In genomic region chr22:41468381-41469217, GRCh38 we compare ENCODE assay signal across 8 cellular contexts. TPM values are rescaled to one million over a fixed set of nuclear protein-coding genes. Genes with fewer than 3 reads are reported as not detected.
DNase-seq lines count a peak whose midpoint lies in the region; ATAC-seq and TF ChIP-seq lines count a peak whose summit lies in the region.

TSS of gene ACO2 (plus strand) at chr22:41469117. CDS start at chr22:41469147, 30 bp downstream.
TSS of gene PHF5A (minus strand) at chr22:41468692. CDS start at chr22:41468653, 39 bp downstream.

- H3K4me1 ChIP-seq in ACC112 (ENCODE audit: control insufficient read depth, insufficient read depth, low read length, unreplicated experiment): peaks cover 8% of the 10 kb centered on the region
- H3K4me1 ChIP-seq in breast epithelium: peaks cover 0 to 9% of the 10 kb centered on the region in 2 donors
- H3K4me1 ChIP-seq in skeletal muscle tissue (ENCODE audit: control insufficient read depth in 3 of 3, insufficient read depth in 3 of 3, low read length in 3 of 3): peaks cover 39 to 62% (median 46%) of the 10 kb centered on the region in 3 donors

- H3K4me3 ChIP-seq in ACC112 (ENCODE audit: low read depth, low read length) (peak within 1 kb of the TSS; percentile 97), breast epithelium (peak within 1 kb of the TSS; percentile 98 to 100 (median 98)), iPS-18c (ENCODE audit: insufficient read depth, low read depth, low read length) (peak within 1 kb of the TSS; percentile 97), skeletal muscle tissue (ENCODE audit: low read length in 3 of 3) (peak within 1 kb of the TSS; percentile 96)

- peak; percentile 95 for DNase-seq in NCI-H2196 treated with DMSO at 0.1 percent for 48 hours (lab: John Stamatoyannopoulos, UW; ENCODE audit: unreplicated experiment)
- DNase-seq in breast epithelium (ENCODE audit: low spot score in 2 of 2): peak; percentile 95 to 96

- H3K27ac ChIP-seq in ACC112 (ENCODE audit: low read depth, low read length) (peak within 1 kb of the TSS; percentile 88), VCaP (peak within 1 kb of the TSS; percentile 89), breast epithelium (peak within 1 kb of the TSS; percentile 96 to 97), skeletal muscle tissue (ENCODE audit: low read depth, low read length) (peak within 1 kb of the TSS; percentile 98)

- ATAC-seq in GM18870 (IDR thresholded peaks at IDR 0.05; ENCODE audit: unreplicated experiment): peak; percentile 77
- peak; percentile 84 for ATAC-seq in HG03135 (IDR thresholded peaks at IDR 0.05; ENCODE audit: unreplicated experiment)

- H3K36me3 ChIP-seq in ACC112 (ENCODE audit: insufficient read depth, low read length): 0 out of 2 replicates have a peak, but pooled peaks cover 8% of the 10 kb centered on the region
- H3K36me3 ChIP-seq in breast epithelium: peaks cover 4% of the 10 kb centered on the region
- peaks cover 30 to 42% (median 34%) of the 10 kb centered on the region in 3 donors for H3K36me3 ChIP-seq in skeletal muscle tissue (ENCODE audit: control insufficient read depth in 3 of 3, insufficient read depth in 3 of 3, low read length in 3 of 3)

- TF ChIP-seq POLR2A in breast epithelium (IDR thresholded peaks at IDR 0.05): peak; percentile 54

- H3K9ac ChIP-seq in skeletal muscle tissue (ENCODE audit: low read depth in 1 of 3, low read length in 3 of 3): peak within 1 kb of the TSS; percentile 91 to 97 (median 97)

- H3K27me3 ChIP-seq in ACC112 (ENCODE audit: insufficient read depth, low read length) (no peaks in the 10 kb centered on the region), breast epithelium (no peaks in the 10 kb centered on the region), skeletal muscle tissue (ENCODE audit: control insufficient read depth in 3 of 3, insufficient read depth in 3 of 3, low read length in 3 of 3) (no peaks in the 10 kb centered on the region)

- H3K79me2 ChIP-seq in ACC112 (ENCODE audit: control insufficient read depth, insufficient read depth, low read length, unreplicated experiment): peaks cover 71% of the 10 kb centered on the region

- H3K9me3 ChIP-seq in breast epithelium (no peaks in the 10 kb centered on the region), iPS-18c (ENCODE audit: control insufficient read depth, insufficient read depth, low read length) (no peaks in the 10 kb centered on the region), skeletal muscle tissue (ENCODE audit: control insufficient read depth in 3 of 3, low read length in 3 of 3) (no peaks in the 10 kb centered on the region)

- TF ChIP-seq CTCF in VCaP (conservative IDR thresholded peaks at IDR 0.05): no peak
- TF ChIP-seq CTCF in breast epithelium (IDR thresholded peaks at IDR 0.05): peak in 1 of 3 donors; percentile 13

- intact Hi-C loops in breast epithelium (cut with DNase I; ENCODE audit: low total_unique reads): no loop called here

- peak within 1 kb of the TSS; percentile 80 for H2AFZ ChIP-seq in ACC112 (ENCODE audit: low read length, unreplicated experiment)

RNA-seq across cellular contexts. Expression of gene ACO2, which starts in this region (rescaled TPM):
- total RNA-seq in breast epithelium (10 to 100 TPM; 58.1 to 92.2 (median 65.2) TPM), skeletal muscle tissue (110 TPM)

RNA-seq across cellular contexts. Expression of gene PHF5A, which starts in this region (rescaled TPM):
- total RNA-seq in breast epithelium: 10 to 100 TPM; 42.0 to 46.0 (median 43.8) TPM
- 43.8 TPM for total RNA-seq in skeletal muscle tissue

Comparison
In these comparisons a context has a peak if more than half of its experiments do, and no peak if none do; other contexts are left out.
1. Peak in every context shown above with its lines: DNase-seq, ATAC-seq, H3K4me3 ChIP-seq and H3K27ac ChIP-seq.